ENCODE assay signal across 18 cellular contexts in genomic region chr6:121592955-121593665, GRCh38.
DNase-seq lines count a peak whose midpoint lies in the region; ATAC-seq and TF ChIP-seq lines count a peak whose summit lies in the region.
"Had no signal": no experiment of that assay in that cellular context is flagged by ENCODE, and none has a peak within 500 bp of the region (broad histone marks: within the 10 kb centered on the region; RNA-seq: fewer than 3 reads in every experiment).

No MANE protein-coding gene starts in this region.

- H3K4me1 ChIP-seq in HAP-1, result no peaks in the 10 kb centered on the region
- H3K4me1 ChIP-seq: breast epithelium, SJCRH30 had no signal

- no peak overlapping the region for H3K27ac ChIP-seq in neural cell (ENCODE audit: low read length)
- H3K27ac ChIP-seq: breast epithelium, SJCRH30, WERI-Rb-1 had no signal

- H4K20me1 ChIP-seq in neural cell (ENCODE audit: insufficient read depth), result no peaks in the 10 kb centered on the region

- TF ChIP-seq RAD21 in neural cell (conservative IDR thresholded peaks at IDR 0.05), result no peak

- H3K27me3 ChIP-seq in neural cell (ENCODE audit: insufficient read depth, low read depth, low read length) (no peaks in the 10 kb centered on the region), HAP-1 (ENCODE audit: low read depth) (no peaks in the 10 kb centered on the region)
- H3K27me3 ChIP-seq: breast epithelium, SJCRH30 had no signal

- H3K9me2 ChIP-seq in neural cell (ENCODE audit: insufficient read depth, low read length), result no peaks in the 10 kb centered on the region

- H3K9me3 ChIP-seq in neural cell (ENCODE audit: low read length) (no peaks in the 10 kb centered on the region), HAP-1 (no peaks in the 10 kb centered on the region)
- H3K9me3 ChIP-seq: breast epithelium, SJCRH30 had no signal

- TF ChIP-seq CTCF in neural cell (IDR thresholded peaks at IDR 0.05; ENCODE audit: poor library complexity, severe bottlenecking), result no peak

- ATAC-seq in HG03432 (IDR thresholded peaks at IDR 0.05; ENCODE audit: unreplicated experiment), result no peak
- no peak for ATAC-seq in HG02588 (IDR thresholded peaks at IDR 0.05; ENCODE audit: unreplicated experiment)
- ATAC-seq: natural killer cell treated with Interleukin-12 subunit alpha and Interleukin-12 subunit beta and Interleukin-15 and Interleukin-18, amount 100 ng/mL, for 72 hours; sciatic nerve; stimulated activated naive CD8-positive, alpha-beta T cell treated with anti-CD3 and anti-CD28 coated beads, Interleukin-15, Interleukin-2, amounts not matched to agents 100 U/mL and 50 U/mL, for 24 hours had no signal

- H3K9ac ChIP-seq in neural cell (ENCODE audit: low read length), result no peak overlapping the region

- H3K79me2 ChIP-seq in neural cell (replicated peaks; ENCODE audit: insufficient read depth, low read length), result no peaks in the 10 kb centered on the region

- H3K4me3 ChIP-seq in neural cell (ENCODE audit: low read length), result no peak overlapping the region
- H3K4me3 ChIP-seq in HAP-1, result no peak overlapping the region
- H3K4me3 ChIP-seq: breast epithelium, SJCRH30 had no signal

- in situ Hi-C loops in HAP-1 (cut with MboI; ENCODE audit: low sequenced_read_pairs), result no loop called here

- DNase-seq in COR-L47 (lab: John Stamatoyannopoulos, UW), result peak; percentile 59
- peak; percentile 59 for DNase-seq in NCI-H2171 (lab: John Stamatoyannopoulos, UW)
- peak; percentile 60 for DNase-seq in cerebellar cortex (ENCODE audit: low spot score)
- no peak for DNase-seq in HAP-1 (ENCODE audit: low spot score in 2 of 2)
- no peak for DNase-seq in SK-N-DZ (ENCODE audit: low spot score)
- DNase-seq: activated naive CD4-positive, alpha-beta T cell treated with anti-CD3 and anti-CD28 coated beads for 36 hours; effector CD8-positive, alpha-beta T cell; H9; left cardiac atrium; SJCRH30; stimulated activated naive CD8-positive, alpha-beta T cell treated with anti-CD3 and anti-CD28 coated beads, Interleukin-15, Interleukin-2, amounts not matched to agents 100 U/mL and 50 U/mL, for 24 hours; WERI-Rb-1 had no signal

- no peak overlapping the region for H3K4me2 ChIP-seq in neural cell (ENCODE audit: low read length)

- H3K36me3 ChIP-seq in neural cell (ENCODE audit: insufficient read depth, low read length) (no peaks in the 10 kb centered on the region), HAP-1 (replicated peaks) (no peaks in the 10 kb centered on the region)
- H3K36me3 ChIP-seq: breast epithelium, SJCRH30, WERI-Rb-1 had no signal

- no peak overlapping the region for H2AFZ ChIP-seq in neural cell (ENCODE audit: low read depth, low read length)

- TF ChIP-seq EP300 in neural cell (conservative IDR thresholded peaks at IDR 0.05; ENCODE audit: poor library complexity, severe bottlenecking), result peak; percentile 72

- H3F3A ChIP-seq in neural cell (ENCODE audit: insufficient read depth, low read length, poor library complexity, severe bottlenecking), result no peaks in the 10 kb centered on the region

TF ChIP-seq in neural cell, 6 proteins besides CTCF, POLR2A, EP300 and RAD21:
- peak; percentile 70 for TF ChIP-seq POLR2AphosphoS5 (IDR thresholded peaks at IDR 0.05)
- TF ChIP-seq EZH2 (IDR thresholded peaks at IDR 0.05; ENCODE audit: borderline replicate concordance, insufficient read depth, low read length, poor library complexity, severe bottlenecking), result no peak
- TF ChIP-seq REST (IDR thresholded peaks at IDR 0.05; ENCODE audit: borderline replicate concordance), result peak; percentile 46

Comparison
In these comparisons a context has a peak if more than half of its experiments do, and no peak if none do; other contexts are left out.
1. DNase-seq: peak in COR-L47 (single experiment), NCI-H2171 (single experiment) and cerebellar cortex (single experiment); none in HAP-1 (0 of 2) and SK-N-DZ (single experiment).